7 cellular contexts compared by ENCODE assay signal in the genomic region with DNA sequence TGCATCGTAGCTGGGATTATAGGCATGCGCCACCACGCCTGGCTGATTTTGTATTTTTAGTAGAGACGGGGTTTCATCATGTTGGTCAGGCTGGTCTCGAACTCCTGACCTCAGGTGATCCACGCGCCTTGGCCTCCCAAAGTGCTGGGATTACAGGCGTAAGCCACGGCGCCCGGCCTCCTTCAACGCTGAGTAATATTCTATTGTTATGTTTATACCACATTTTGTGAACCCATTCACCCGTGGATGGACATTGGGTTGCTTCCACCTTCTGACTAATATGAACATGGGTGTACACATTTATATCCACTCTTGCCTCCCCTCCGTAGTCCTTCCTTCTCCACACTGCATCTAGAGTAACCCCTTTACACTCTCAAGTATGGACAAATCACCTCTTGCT. TPM values are rescaled to one million over a fixed set of nuclear protein-coding genes. Genes with fewer than 3 reads are reported as not detected.
DNase-seq lines count a peak whose midpoint lies in the region; ATAC-seq, FAIRE-seq and TF ChIP-seq lines count a peak whose summit lies in the region.
"Not testable (repeated sequence)": the region's sequence is repeated elsewhere in the genome, so short reads cannot be mapped to it uniquely, and the experiment has no call there.

No MANE protein-coding gene starts in this region.

- not testable (repeated sequence) for DNase-seq in Calu3; Karpas-422; WTC11 (ENCODE audit: low spot score); activated T-cell treated with anti-CD3 and anti-CD28 coated beads, Interleukin-2, amount 50 U/mL, for 72 hours; GM12878 (ENCODE audit: low read depth, low spot score); immature natural killer cell; nephron progenitor cell

- not testable (repeated sequence) for TF ChIP-seq CTCF in Calu3 (IDR thresholded peaks at IDR 0.05; ENCODE audit: unreplicated experiment); WTC11 (IDR thresholded peaks at IDR 0.05); GM12878 (IDR thresholded peaks at IDR 0.05 in 2 of 3, conservative IDR thresholded peaks at IDR 0.05 in 1 of 3; ENCODE audit: control insufficient read depth in 2 of 3, extremely low read depth in 1 of 3, insufficient read depth in 1 of 3, low read depth in 3 of 3, low read length in 3 of 3); nephron progenitor cell (IDR thresholded peaks at IDR 0.05)

- POLR2A ChIA-PET in WTC11 (lab: Charles Lee); GM12878 (lab: Charles Lee): not testable (repeated sequence)

- H3K36me3 ChIP-seq in Karpas-422 (ENCODE audit: insufficient read depth, low read length); GM12878 (ENCODE audit: control insufficient read depth in 2 of 2, insufficient read depth in 2 of 2, low read length in 1 of 2): not testable (repeated sequence)

- CTCF ChIA-PET in Calu3 (lab: Charles Lee): interaction anchor here (0.7 kb wide), 1 partner anchor 104 kb away, joined by 3 read pairs; no protein-coding TSS in a partner anchor
- CTCF ChIA-PET in WTC11 (lab: Charles Lee): interaction anchor here (0.9 to 1.0 kb wide), 2 partner anchors 12 to 20 kb away, joined by 3 to 4 read pairs; no protein-coding TSS in a partner anchor
- CTCF ChIA-PET in GM12878 (lab: Yijun Ruan, JAX): not testable (repeated sequence)

- not testable (repeated sequence) for FAIRE-seq in GM12878 (lab: Jason Lieb, UNC)

- WGBS in GM12878 (ENCODE audit: insufficient coverage, insufficient replicate concordance, low lambda C conversion rate, missing lambda C conversion rate): 26% methylated on average over 14 of the region's 14 CpGs

- RAD21 ChIA-PET in GM12878 (lab: Charles Lee; ENCODE audit: unreplicated experiment): interaction anchor here (0.9 kb wide), 1 partner anchor 61 kb away, joined by 4 read pairs; no protein-coding TSS in a partner anchor

- not testable (repeated sequence) for TF ChIP-seq POLR2A in GM12878 (IDR thresholded peaks at IDR 0.05; ENCODE audit: low read depth, low read length)

- peaks cover 22% of the 10 kb centered on the region for H3K4me1 ChIP-seq in Karpas-422 (ENCODE audit: low read length)
- H3K4me1 ChIP-seq in GM12878 (ENCODE audit: control insufficient read depth, insufficient read depth, low read length): not testable (repeated sequence)

- not testable (repeated sequence) for H3K27ac Mint-ChIP-seq in Calu3 (ENCODE audit: unreplicated experiment); activated T-cell treated with anti-CD3 and anti-CD28 coated beads, Interleukin-2, amount 50 U/mL, for 72 hours; nephron progenitor cell
- H3K27ac Mint-ChIP-seq in WTC11 (peak overlapping the region; percentile 99; the same call in 1 of the 2 replicates), immature natural killer cell (peak overlapping the region in 4 of 6 donors; percentile 89 to 99 (median 98))

- H3K79me2 ChIP-seq in Karpas-422 (ENCODE audit: low read length): peaks cover 38% of the 10 kb centered on the region
- H3K79me2 ChIP-seq in GM12878 (ENCODE audit: control insufficient read depth, insufficient read depth, low read length): not testable (repeated sequence)

- intact Hi-C loops in Calu3 (cut with micrococcal nuclease; ENCODE audit: unreplicated experiment); GM12878 (cut with micrococcal nuclease; ENCODE audit: unreplicated experiment): not testable (repeated sequence)

- in situ Hi-C loops in GM12878 (cut with MboI): not testable (repeated sequence)

- not testable (repeated sequence) for ATAC-seq in WTC11; activated T-cell treated with anti-CD3 and anti-CD28 coated beads, Interleukin-2, amount 50 U/mL, for 72 hours (replicated peaks in 1 of 2); GM12878

- H3K4me3 ChIP-seq in Karpas-422 (ENCODE audit: low read length): peak overlapping the region; percentile 92; the same call in 1 of the 2 replicates
- not testable (repeated sequence) for H3K4me3 ChIP-seq in GM12878

- H3K4me3 Mint-ChIP-seq in Calu3 (ENCODE audit: low read depth, unreplicated experiment) (peak overlapping the region; percentile 87), WTC11 (peak overlapping the region; percentile 97), immature natural killer cell (peak overlapping the region; percentile 90 to 100 (median 99)), nephron progenitor cell (peak overlapping the region; percentile 95)
- H3K4me3 Mint-ChIP-seq in activated T-cell treated with anti-CD3 and anti-CD28 coated beads, Interleukin-2, amount 50 U/mL, for 72 hours: peak overlapping the region; percentile 94 to 95

- peak overlapping the region; percentile 92 for H3K4me2 ChIP-seq in Karpas-422 (ENCODE audit: low read depth, low read length, poor library complexity, severe bottlenecking)
- peak overlapping the region; percentile 97 for H3K4me2 ChIP-seq in GM12878 (ENCODE audit: control insufficient read depth, insufficient read depth)

- H4K20me1 ChIP-seq in Karpas-422 (ENCODE audit: insufficient read depth, low read depth, low read length); GM12878 (ENCODE audit: control insufficient read depth, insufficient read depth): not testable (repeated sequence)

- H3K9ac ChIP-seq in Karpas-422 (ENCODE audit: low read length); GM12878 (ENCODE audit: control insufficient read depth, insufficient read depth, low read length): not testable (repeated sequence)

- H3K9me2 ChIP-seq in Karpas-422 (replicated peaks; ENCODE audit: insufficient read depth, low read length): not testable (repeated sequence)

- peaks cover 18% of the 10 kb centered on the region for H3K4me1 Mint-ChIP-seq in Calu3 (ENCODE audit: low read depth, unreplicated experiment)
- peaks cover 15% of the 10 kb centered on the region for H3K4me1 Mint-ChIP-seq in WTC11
- peaks cover 31% of the 10 kb centered on the region for H3K4me1 Mint-ChIP-seq in activated T-cell treated with anti-CD3 and anti-CD28 coated beads, Interleukin-2, amount 50 U/mL, for 72 hours (ENCODE audit: low read depth)
- H3K4me1 Mint-ChIP-seq in immature natural killer cell: peaks cover 14 to 26% of the 10 kb centered on the region in 2 donors
- H3K4me1 Mint-ChIP-seq in nephron progenitor cell: peaks cover 32% of the 10 kb centered on the region

- not testable (repeated sequence) for TF ChIP-seq EP300 in GM12878 (IDR thresholded peaks at IDR 0.05; ENCODE audit: borderline replicate concordance in 1 of 2, control insufficient read depth in 1 of 2, low read depth in 2 of 2, low read length in 2 of 2)

- H2AFZ ChIP-seq in Karpas-422 (ENCODE audit: low read length): peak overlapping the region; percentile 24; the same call in 1 of the 2 replicates
- H2AFZ ChIP-seq in GM12878 (ENCODE audit: control insufficient read depth, low read depth, low read length): peak overlapping the region; percentile 65; the same call in 1 of the 2 replicates

- not testable (repeated sequence) for H3K27me3 ChIP-seq in Karpas-422 (ENCODE audit: low read length); GM12878 (replicated peaks in 1 of 2; ENCODE audit: control insufficient read depth in 2 of 2, insufficient read depth in 2 of 2, low read length in 1 of 2)

- H3K9me3 ChIP-seq in Karpas-422 (ENCODE audit: low read length); GM12878 (replicated peaks; ENCODE audit: control insufficient read depth, insufficient read depth, low read length): not testable (repeated sequence)

- not testable (repeated sequence) for TF ChIP-seq RAD21 in GM12878 (IDR thresholded peaks at IDR 0.05; ENCODE audit: insufficient read depth, low read depth, low read length)

- H3K27me3 Mint-ChIP-seq in Calu3 (ENCODE audit: unreplicated experiment); WTC11 (ENCODE audit: low read depth); activated T-cell treated with anti-CD3 and anti-CD28 coated beads, Interleukin-2, amount 50 U/mL, for 72 hours (ENCODE audit: low read depth); nephron progenitor cell (ENCODE audit: low read depth, poor library complexity): not testable (repeated sequence)
- H3K27me3 Mint-ChIP-seq in immature natural killer cell (ENCODE audit: low read depth in 3 of 3): peaks cover 0 to 12% (median 5%) of the 10 kb centered on the region in 3 donors

- not testable (repeated sequence) for H3K9me3 Mint-ChIP-seq in Calu3 (ENCODE audit: low read depth, unreplicated experiment); WTC11; activated T-cell treated with anti-CD3 and anti-CD28 coated beads, Interleukin-2, amount 50 U/mL, for 72 hours; immature natural killer cell; nephron progenitor cell

- SMC1A ChIA-PET in GM12878 (lab: Charles Lee; ENCODE audit: uncharacterized antibody, unreplicated experiment): not testable (repeated sequence)

- not testable (repeated sequence) for BruUV-seq in Calu3 (replicated peaks; lab: Mats Ljungman, UMichigan); GM12878 (replicated peaks; lab: Mats Ljungman, UMichigan)

- H3K36me3 Mint-ChIP-seq in Calu3 (ENCODE audit: insufficient read depth, unreplicated experiment): peaks cover 28% of the 10 kb centered on the region
- not testable (repeated sequence) for H3K36me3 Mint-ChIP-seq in WTC11; activated T-cell treated with anti-CD3 and anti-CD28 coated beads, Interleukin-2, amount 50 U/mL, for 72 hours (ENCODE audit: insufficient read depth in 2 of 2); immature natural killer cell; nephron progenitor cell (ENCODE audit: low read depth)

- not testable (repeated sequence) for H3K27ac ChIP-seq in Karpas-422 (ENCODE audit: low read length); GM12878 (ENCODE audit: control insufficient read depth, insufficient read depth)

RNA-seq across cellular contexts. Expression of a gene that starts 1.2 kb away (rescaled TPM):
- total RNA-seq in Calu3 (2022): 18.0 and 19.9 TPM in 2 replicates
- total RNA-seq in Karpas-422 (2014; rRNA removed; shearing (Covaris generic); ENCODE audit: low replicate concordance): 22.1 and 22.8 TPM in 2 replicates
- total RNA-seq in WTC11 (2021): 16.7 to 20.8 TPM (median 19.8 TPM) in 3 replicates
- total RNA-seq in activated T-cell treated with anti-CD3 and anti-CD28 coated beads, Interleukin-2, amount 50 U/mL, for 72 hours: 10 to 100 TPM; 13.2 to 17.9 TPM
- 28.7 and 30.3 TPM in 2 replicates for total RNA-seq in GM12878 (2013; cell fraction: nucleolus; rRNA removed)
- total RNA-seq in GM12878 (2014; rRNA removed): 5.8 and 7.3 TPM in 2 replicates
- 4.9 and 5.2 TPM in 2 replicates for total RNA-seq in GM12878 (2014; rRNA removed; fragmentation: Illumina TruSeq; extraction: Trizol)
- total RNA-seq in GM12878 (2021): 6.0 and 9.4 TPM in 2 replicates
- 3.3 TPM for polyA plus RNA-seq in GM12878 (2011; ENCODE audit: low read depth)
- polyA plus RNA-seq in GM12878 (2011; rRNA removed): 6.8 and 8.4 TPM in 2 replicates
- 5.6 and 7.4 TPM in 2 replicates for polyA plus RNA-seq in GM12878 (2011; cell fraction: cytosol; rRNA removed)
- polyA plus RNA-seq in GM12878 (2011; cell fraction: nucleus; rRNA removed): 10.1 and 10.5 TPM in 2 replicates
- polyA plus RNA-seq in GM12878 (2012): 5.5 and 6.8 TPM in 2 replicates
- 4.9 and 5.0 TPM in 2 replicates for polyA plus RNA-seq in GM12878 (2014; fragmentation: Illumina TruSeq; extraction: Trizol)
- 1 to 10 TPM; 1.1 to 2.5 TPM for polyA plus RNA-seq in GM12878 (2014; fragmentation: Nextera tagmentation; extraction: Ambion mirVana)
- 6.0 and 6.6 TPM in 2 replicates for polyA plus RNA-seq in GM12878 (2014; rRNA removed)
- 1 to 10 TPM; 5.0 to 5.1 TPM for polyA plus RNA-seq in GM12878 (2016; fragmentation: Nextera tagmentation; extraction: Ambion mirVana)
- polyA minus RNA-seq in GM12878 (2011; rRNA and poly(A)+ RNA removed): 6.2 and 7.8 TPM in 2 replicates
- polyA minus RNA-seq in GM12878 (2011; cell fraction: cytosol; rRNA and poly(A)+ RNA removed): 2.1 and 3.8 TPM in 2 replicates
- polyA minus RNA-seq in GM12878 (2011; cell fraction: nucleus; rRNA and poly(A)+ RNA removed): 4.4 and 5.6 TPM in 2 replicates
- polyA plus RNA-seq in immature natural killer cell: 1 to 10 TPM in 2 of 3 donors, under 1 TPM in 1; 0.93 to 4.0 (median 2.7) TPM
